ENCODE assay signal across 1 cellular context in the genomic region with DNA sequence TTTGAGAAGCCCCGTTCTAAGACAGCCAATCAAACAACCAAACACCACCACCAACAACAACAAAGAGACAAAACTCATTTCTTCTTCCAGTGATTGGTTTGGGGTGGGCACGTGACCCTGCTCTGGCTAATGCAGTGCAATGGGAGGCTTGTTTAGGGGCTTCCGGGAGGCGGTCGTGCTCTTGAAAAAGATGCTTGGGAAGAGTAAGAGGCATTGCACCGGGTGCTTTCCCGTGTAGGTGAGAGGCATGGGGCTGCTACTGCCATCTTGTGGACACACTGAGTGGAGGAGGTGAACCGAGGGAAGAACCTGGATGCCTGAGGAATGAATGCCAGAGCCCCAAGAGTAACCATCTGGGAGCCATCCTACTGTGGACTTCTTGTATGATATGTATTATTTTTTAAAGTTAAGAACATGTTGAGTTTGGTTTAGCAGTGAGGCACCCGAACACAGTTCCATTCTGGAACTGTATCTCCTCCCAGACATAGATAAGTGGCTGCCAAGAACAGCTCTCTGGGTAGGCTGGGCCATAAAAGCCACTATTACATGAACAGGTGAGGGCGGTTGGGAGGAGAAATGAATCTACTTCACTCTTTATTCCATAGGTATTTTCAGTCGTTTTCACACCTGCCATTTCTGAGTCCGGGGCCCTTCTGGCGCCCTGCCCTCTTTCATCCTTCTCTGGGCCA.
TF ChIP-seq lines count a peak whose summit lies in the region.

No MANE protein-coding gene starts in this region.

TF ChIP-seq in HEK293, 187 proteins besides CTCF, POLR2A, EP300 and RAD21 (continued from another document):
- TF ChIP-seq FEZF1 (tag by site-specific recombination; IDR thresholded peaks at IDR 0.05) (no peak), ZNF76 (tag by site-specific recombination; IDR thresholded peaks at IDR 0.05; ENCODE audit: borderline replicate concordance, low read depth) (no peak), ZNF677 (tag by site-specific recombination; IDR thresholded peaks at IDR 0.05) (no peak), ZNF654 (tag by site-specific recombination; IDR thresholded peaks at IDR 0.05; ENCODE audit: low read depth) (peak; percentile 55), ZNF239 (tag by site-specific recombination; IDR thresholded peaks at IDR 0.05) (no peak), PRDM1 (tag by site-specific recombination; IDR thresholded peaks at IDR 0.05) (0 out of 2 replicates have a peak, but pooled peaks have one; percentile 17), ZNF214 (tag by site-specific recombination; IDR thresholded peaks at IDR 0.05; ENCODE audit: borderline replicate concordance) (no peak), ZBTB20 (tag by site-specific recombination; IDR thresholded peaks at IDR 0.05) (peak; percentile 23; the same call in 1 of the 2 replicates), KLF7 (tag by site-specific recombination; IDR thresholded peaks at IDR 0.05; ENCODE audit: borderline replicate concordance) (no peak), ZNF324 (tag by site-specific recombination; IDR thresholded peaks at IDR 0.05) (no peak), SP7 (tag by site-specific recombination; IDR thresholded peaks at IDR 0.05) (no peak), SP3 (tag by site-specific recombination; IDR thresholded peaks at IDR 0.05) (0 out of 2 replicates have a peak, but pooled peaks have one; percentile 12), ZNF350 (tag by site-specific recombination; IDR thresholded peaks at IDR 0.05) (no peak), ZNF530 (tag by site-specific recombination; IDR thresholded peaks at IDR 0.05; ENCODE audit: low read depth) (no peak), ZNF791 (tag by site-specific recombination; IDR thresholded peaks at IDR 0.05) (no peak), GFI1B (tag by site-specific recombination; IDR thresholded peaks at IDR 0.05) (no peak), ZNF112 (tag by site-specific recombination; IDR thresholded peaks at IDR 0.05) (no peak), ZNF555 (tag by site-specific recombination; conservative IDR thresholded peaks at IDR 0.05) (no peak), ZNF132 (tag by site-specific recombination; IDR thresholded peaks at IDR 0.05; ENCODE audit: borderline replicate concordance) (no peak), ZNF701 (tag by site-specific recombination; IDR thresholded peaks at IDR 0.05) (no peak), ZNF140 (tag by site-specific recombination; IDR thresholded peaks at IDR 0.05) (no peak), ZNF292 (tag by site-specific recombination; IDR thresholded peaks at IDR 0.05; ENCODE audit: borderline replicate concordance, low read depth) (no peak), ZNF626 (tag by site-specific recombination; IDR thresholded peaks at IDR 0.05) (no peak), ZSCAN16 (tag by site-specific recombination; IDR thresholded peaks at IDR 0.05) (no peak), MYNN (tag by site-specific recombination; IDR thresholded peaks at IDR 0.05; ENCODE audit: borderline replicate concordance) (no peak), ZNF146 (tag by site-specific recombination; IDR thresholded peaks at IDR 0.05) (no peak), ZFHX2 (tag by site-specific recombination; conservative IDR thresholded peaks at IDR 0.05) (no peak), BCL11B (tag by site-specific recombination; IDR thresholded peaks at IDR 0.05; ENCODE audit: low read depth) (no peak), TCF7L2 (IDR thresholded peaks at IDR 0.05; ENCODE audit: borderline replicate concordance, low read depth, low read length) (no peak), ZNF2 (tag by site-specific recombination; IDR thresholded peaks at IDR 0.05) (no peak), ZNF629 (tag by site-specific recombination; IDR thresholded peaks at IDR 0.05) (no peak), ZNF202 (tag by site-specific recombination; IDR thresholded peaks at IDR 0.05; ENCODE audit: borderline replicate concordance) (no peak), ZNF777 (tag by site-specific recombination; IDR thresholded peaks at IDR 0.05; ENCODE audit: borderline replicate concordance) (no peak), ZNF658 (tag by site-specific recombination; IDR thresholded peaks at IDR 0.05) (no peak), ZNF175 (tag by site-specific recombination; IDR thresholded peaks at IDR 0.05) (no peak)
- TF ChIP-seq, protein P1, sequence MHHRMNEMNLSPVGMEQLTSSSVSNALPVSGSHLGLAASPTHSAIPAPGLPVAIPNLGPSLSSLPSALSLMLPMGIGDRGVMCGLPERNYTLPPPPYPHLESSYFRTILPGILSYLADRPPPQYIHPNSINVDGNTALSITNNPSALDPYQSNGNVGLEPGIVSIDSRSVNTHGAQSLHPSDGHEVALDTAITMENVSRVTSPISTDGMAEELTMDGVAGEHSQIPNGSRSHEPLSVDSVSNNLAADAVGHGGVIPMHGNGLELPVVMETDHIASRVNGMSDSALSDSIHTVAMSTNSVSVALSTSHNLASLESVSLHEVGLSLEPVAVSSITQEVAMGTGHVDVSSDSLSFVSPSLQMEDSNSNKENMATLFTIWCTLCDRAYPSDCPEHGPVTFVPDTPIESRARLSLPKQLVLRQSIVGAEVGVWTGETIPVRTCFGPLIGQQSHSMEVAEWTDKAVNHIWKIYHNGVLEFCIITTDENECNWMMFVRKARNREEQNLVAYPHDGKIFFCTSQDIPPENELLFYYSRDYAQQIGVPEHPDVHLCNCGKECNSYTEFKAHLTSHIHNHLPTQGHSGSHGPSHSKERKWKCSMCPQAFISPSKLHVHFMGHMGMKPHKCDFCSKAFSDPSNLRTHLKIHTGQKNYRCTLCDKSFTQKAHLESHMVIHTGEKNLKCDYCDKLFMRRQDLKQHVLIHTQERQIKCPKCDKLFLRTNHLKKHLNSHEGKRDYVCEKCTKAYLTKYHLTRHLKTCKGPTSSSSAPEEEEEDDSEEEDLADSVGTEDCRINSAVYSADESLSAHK (tag by site-specific recombination; IDR thresholded peaks at IDR 0.05) = no peak
- TF ChIP-seq, protein P2, sequence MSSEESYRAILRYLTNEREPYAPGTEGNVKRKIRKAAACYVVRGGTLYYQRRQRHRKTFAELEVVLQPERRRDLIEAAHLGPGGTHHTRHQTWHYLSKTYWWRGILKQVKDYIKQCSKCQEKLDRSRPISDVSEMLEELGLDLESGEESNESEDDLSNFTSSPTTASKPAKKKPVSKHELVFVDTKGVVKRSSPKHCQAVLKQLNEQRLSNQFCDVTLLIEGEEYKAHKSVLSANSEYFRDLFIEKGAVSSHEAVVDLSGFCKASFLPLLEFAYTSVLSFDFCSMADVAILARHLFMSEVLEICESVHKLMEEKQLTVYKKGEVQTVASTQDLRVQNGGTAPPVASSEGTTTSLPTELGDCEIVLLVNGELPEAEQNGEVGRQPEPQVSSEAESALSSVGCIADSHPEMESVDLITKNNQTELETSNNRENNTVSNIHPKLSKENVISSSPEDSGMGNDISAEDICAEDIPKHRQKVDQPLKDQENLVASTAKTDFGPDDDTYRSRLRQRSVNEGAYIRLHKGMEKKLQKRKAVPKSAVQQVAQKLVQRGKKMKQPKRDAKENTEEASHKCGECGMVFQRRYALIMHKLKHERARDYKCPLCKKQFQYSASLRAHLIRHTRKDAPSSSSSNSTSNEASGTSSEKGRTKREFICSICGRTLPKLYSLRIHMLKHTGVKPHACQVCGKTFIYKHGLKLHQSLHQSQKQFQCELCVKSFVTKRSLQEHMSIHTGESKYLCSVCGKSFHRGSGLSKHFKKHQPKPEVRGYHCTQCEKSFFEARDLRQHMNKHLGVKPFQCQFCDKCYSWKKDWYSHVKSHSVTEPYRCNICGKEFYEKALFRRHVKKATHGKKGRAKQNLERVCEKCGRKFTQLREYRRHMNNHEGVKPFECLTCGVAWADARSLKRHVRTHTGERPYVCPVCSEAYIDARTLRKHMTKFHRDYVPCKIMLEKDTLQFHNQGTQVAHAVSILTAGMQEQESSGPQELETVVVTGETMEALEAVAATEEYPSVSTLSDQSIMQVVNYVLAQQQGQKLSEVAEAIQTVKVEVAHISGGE (tag by site-specific recombination; conservative IDR thresholded peaks at IDR 0.05; ENCODE audit: low read depth) = 0 out of 2 replicates have a peak, but pooled peaks have one; percentile 21
- TF ChIP-seq, protein P3, sequence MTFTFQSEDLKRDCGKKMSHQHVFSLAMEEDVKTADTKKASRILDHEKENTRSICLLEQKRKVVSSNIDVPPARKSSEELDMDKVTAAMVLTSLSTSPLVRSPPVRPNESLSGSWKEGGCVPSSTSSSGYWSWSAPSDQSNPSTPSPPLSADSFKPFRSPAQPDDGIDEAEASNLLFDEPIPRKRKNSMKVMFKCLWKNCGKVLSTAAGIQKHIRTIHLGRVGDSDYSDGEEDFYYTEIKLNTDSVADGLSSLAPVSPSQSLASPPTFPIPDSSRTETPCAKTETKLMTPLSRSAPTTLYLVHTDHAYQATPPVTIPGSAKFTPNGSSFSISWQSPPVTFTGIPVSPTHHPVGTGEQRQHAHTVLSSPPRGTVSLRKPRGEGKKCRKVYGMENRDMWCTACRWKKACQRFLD (tag by site-specific recombination; IDR thresholded peaks at IDR 0.05) = no peak
- TF ChIP-seq, protein P4, sequence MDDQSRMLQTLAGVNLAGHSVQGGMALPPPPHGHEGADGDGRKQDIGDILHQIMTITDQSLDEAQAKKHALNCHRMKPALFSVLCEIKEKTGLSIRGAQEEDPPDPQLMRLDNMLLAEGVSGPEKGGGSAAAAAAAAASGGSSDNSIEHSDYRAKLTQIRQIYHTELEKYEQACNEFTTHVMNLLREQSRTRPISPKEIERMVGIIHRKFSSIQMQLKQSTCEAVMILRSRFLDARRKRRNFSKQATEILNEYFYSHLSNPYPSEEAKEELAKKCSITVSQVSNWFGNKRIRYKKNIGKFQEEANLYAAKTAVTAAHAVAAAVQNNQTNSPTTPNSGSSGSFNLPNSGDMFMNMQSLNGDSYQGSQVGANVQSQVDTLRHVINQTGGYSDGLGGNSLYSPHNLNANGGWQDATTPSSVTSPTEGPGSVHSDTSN (CRISPR knock-in tag; IDR thresholded peaks at IDR 0.05) = no peak
- TF ChIP-seq, protein P5, sequence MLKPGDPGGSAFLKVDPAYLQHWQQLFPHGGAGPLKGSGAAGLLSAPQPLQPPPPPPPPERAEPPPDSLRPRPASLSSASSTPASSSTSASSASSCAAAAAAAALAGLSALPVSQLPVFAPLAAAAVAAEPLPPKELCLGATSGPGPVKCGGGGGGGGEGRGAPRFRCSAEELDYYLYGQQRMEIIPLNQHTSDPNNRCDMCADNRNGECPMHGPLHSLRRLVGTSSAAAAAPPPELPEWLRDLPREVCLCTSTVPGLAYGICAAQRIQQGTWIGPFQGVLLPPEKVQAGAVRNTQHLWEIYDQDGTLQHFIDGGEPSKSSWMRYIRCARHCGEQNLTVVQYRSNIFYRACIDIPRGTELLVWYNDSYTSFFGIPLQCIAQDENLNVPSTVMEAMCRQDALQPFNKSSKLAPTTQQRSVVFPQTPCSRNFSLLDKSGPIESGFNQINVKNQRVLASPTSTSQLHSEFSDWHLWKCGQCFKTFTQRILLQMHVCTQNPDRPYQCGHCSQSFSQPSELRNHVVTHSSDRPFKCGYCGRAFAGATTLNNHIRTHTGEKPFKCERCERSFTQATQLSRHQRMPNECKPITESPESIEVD (tag by site-specific recombination; IDR thresholded peaks at IDR 0.05) = no peak
